17 cellular contexts compared by ENCODE assay signal in genomic region chr6:72760130-72760793, GRCh38.
DNase-seq lines count a peak whose midpoint lies in the region; ATAC-seq and TF ChIP-seq lines count a peak whose summit lies in the region.
"Had no signal": no experiment of that assay in that cellular context is flagged by ENCODE, and none has a peak within 500 bp of the region (broad histone marks: within the 10 kb centered on the region; RNA-seq: fewer than 3 reads in every experiment).

No MANE protein-coding gene starts in this region.

- DNase-seq in MCF 10A (ENCODE audit: unreplicated experiment) = no peak
- DNase-seq in mammary epithelial cell = no peak
- peak; percentile 61 for DNase-seq in astrocyte of the hippocampus (ENCODE audit: low read depth, low spot score)
- DNase-seq in left lobe of liver (ENCODE audit: low spot score) = no peak
- DNase-seq in thoracic aorta (ENCODE audit: low spot score) = no peak
- DNase-seq in AG08395 (ENCODE audit: low spot score) = no peak
- no peak for DNase-seq in effector memory CD8-positive, alpha-beta T cell
- DNase-seq: activated CD8-positive, alpha-beta memory T cell treated with anti-CD3 and anti-CD28 coated beads, Interleukin-2, amount 50 U/mL, for 4 hours; activated naive CD4-positive, alpha-beta T cell treated with anti-CD3 and anti-CD28 coated beads, Interleukin-2, amount 50 U/mL, for 16 hours; COR-L47; GDM1; hypothalamus; left colon; naive thymus-derived CD4-positive, alpha-beta T cell; NCI-H187 treated with DMSO at 0.1 percent for 48 hours; retina had no signal

- 44% methylated on average over 4 of the region's 4 CpGs for whole genome bisulfite sequencing in mammary epithelial cell (ENCODE audit: low coverage, missing lambda C conversion rate)

- H3K9me3 ChIP-seq in mammary epithelial cell (replicated peaks; ENCODE audit: insufficient read depth, low read length) = no peaks in the 10 kb centered on the region
- no peaks in the 10 kb centered on the region for H3K9me3 ChIP-seq in thoracic aorta

- BruUV-seq in MCF 10A (replicated peaks; lab: Mats Ljungman, UMichigan) (no TSS peak), mammary epithelial cell (replicated peaks; lab: Mats Ljungman, UMichigan) (no TSS peak)

- H3K4me3 Mint-ChIP-seq in MCF 10A (ENCODE audit: unreplicated experiment) = no peak overlapping the region
- no peak overlapping the region for H3K4me3 Mint-ChIP-seq in effector memory CD8-positive, alpha-beta T cell
- H3K4me3 Mint-ChIP-seq: naive thymus-derived CD4-positive, alpha-beta T cell had no signal

- dilution Hi-C loops in mammary epithelial cell (cut with HindIII; ENCODE audit: low sequenced_read_pairs) = no loop called here

- H3K9ac ChIP-seq in mammary epithelial cell (ENCODE audit: insufficient read depth, low read length) = no peak overlapping the region

- POLR2A ChIA-PET in MCF 10A (lab: Yijun Ruan, JAX) = interaction anchor here (0.6 to 1.6 kb wide), 3 partner anchors 10 to 15 kb away, joined by 3 to 5 read pairs (median 4); no protein-coding TSS in a partner anchor

- H3K36me3 Mint-ChIP-seq in MCF 10A (ENCODE audit: insufficient read depth, unreplicated experiment) = no peaks in the 10 kb centered on the region
- no peaks in the 10 kb centered on the region for H3K36me3 Mint-ChIP-seq in effector memory CD8-positive, alpha-beta T cell (ENCODE audit: insufficient read depth)

- H3K36me3 ChIP-seq in mammary epithelial cell (ENCODE audit: insufficient read depth, low read length) = no peaks in the 10 kb centered on the region
- H3K36me3 ChIP-seq in thoracic aorta = no peaks in the 10 kb centered on the region

- intact Hi-C loops in MCF 10A (cut with micrococcal nuclease) (no loop called here), mammary epithelial cell (cut with micrococcal nuclease) (no loop called here)

- H3K9me3 Mint-ChIP-seq in MCF 10A (ENCODE audit: unreplicated experiment) = no peaks in the 10 kb centered on the region
- no peaks in the 10 kb centered on the region for H3K9me3 Mint-ChIP-seq in effector memory CD8-positive, alpha-beta T cell
- H3K9me3 Mint-ChIP-seq: naive thymus-derived CD4-positive, alpha-beta T cell had no signal

- H3K4me1 ChIP-seq in mammary epithelial cell (ENCODE audit: insufficient read depth, low read length) = peaks cover 16% of the 10 kb centered on the region
- H3K4me1 ChIP-seq in thoracic aorta (ENCODE audit: control insufficient read depth in 1 of 2, low read depth in 2 of 2) = peaks cover 9 to 29% of the 10 kb centered on the region in 2 donors

- H3K27me3 ChIP-seq in mammary epithelial cell (ENCODE audit: insufficient read depth, low read length) (no peaks in the 10 kb centered on the region), thoracic aorta (replicated peaks; ENCODE audit: insufficient read depth) (no peaks in the 10 kb centered on the region)

- no peak overlapping the region for H3K4me2 ChIP-seq in mammary epithelial cell (ENCODE audit: insufficient read depth, low read depth, low read length)

- CTCF ChIA-PET in MCF 10A (lab: Yijun Ruan, JAX) = interaction anchor here (1.3 to 1.5 kb wide), 3 partner anchors 8 to 370 kb away, joined by 3 to 7 read pairs (median 5); no protein-coding TSS in a partner anchor
- CTCF ChIA-PET in mammary epithelial cell (lab: Charles Lee; ENCODE audit: low non-redundant PET) = no interaction called here

- peaks cover 29% of the 10 kb centered on the region for H3K79me2 ChIP-seq in mammary epithelial cell (ENCODE audit: insufficient read depth, low read length)

- H4K20me1 ChIP-seq in mammary epithelial cell (ENCODE audit: insufficient read depth, low read length) = no peaks in the 10 kb centered on the region

- no peak overlapping the region for H2AFZ ChIP-seq in mammary epithelial cell (ENCODE audit: low read depth, low read length)

- ATAC-seq in left lobe of liver (peak; percentile 94), thoracic aorta (ENCODE audit: insufficient number of reproducible peaks, low FRiP score, low read depth) (peak; percentile 41), GM21717 (IDR thresholded peaks at IDR 0.05; ENCODE audit: unreplicated experiment) (no peak)
- ATAC-seq in effector memory CD8-positive, alpha-beta T cell (replicated peaks) = no peak
- ATAC-seq: left colon; naive thymus-derived CD4-positive, alpha-beta T cell had no signal

- peaks cover 12% of the 10 kb centered on the region for H3K4me1 Mint-ChIP-seq in MCF 10A (ENCODE audit: insufficient read depth, unreplicated experiment)
- H3K4me1 Mint-ChIP-seq in effector memory CD8-positive, alpha-beta T cell (ENCODE audit: low read depth in 2 of 2) = peaks cover 0 to 3% of the 10 kb centered on the region in 2 donors

- in situ Hi-C loops in mammary epithelial cell (cut with MboI; ENCODE audit: low sequenced_read_pairs in 2 of 2) = no loop called here

- H3K27ac ChIP-seq in mammary epithelial cell (ENCODE audit: insufficient read depth, low read depth, low read length) (no peak overlapping the region), thoracic aorta (peak overlapping the region; percentile 13 to 28)

- peak overlapping the region; percentile 46 for H3K27ac Mint-ChIP-seq in MCF 10A (ENCODE audit: low read depth, unreplicated experiment)
- H3K27ac Mint-ChIP-seq in effector memory CD8-positive, alpha-beta T cell = no peak overlapping the region
- H3K27ac Mint-ChIP-seq: naive thymus-derived CD4-positive, alpha-beta T cell had no signal

- no peak for TF ChIP-seq CTCF in MCF 10A (IDR thresholded peaks at IDR 0.05; ENCODE audit: unreplicated experiment)
- no peak for TF ChIP-seq CTCF in mammary epithelial cell (conservative IDR thresholded peaks at IDR 0.05 in 1 of 2, IDR thresholded peaks at IDR 0.05 in 1 of 2; ENCODE audit: extremely low read depth in 1 of 2, insufficient read depth in 1 of 2, low read depth in 1 of 2, low read length in 2 of 2)
- no peak for TF ChIP-seq CTCF in thoracic aorta (IDR thresholded peaks at IDR 0.05)

- H3K4me3 ChIP-seq in mammary epithelial cell (replicated peaks in 1 of 3; ENCODE audit: insufficient read depth in 1 of 3, low read depth in 2 of 3, low read length in 3 of 3) (no peak overlapping the region), thoracic aorta (peak overlapping the region; percentile 62)

- H3K27me3 Mint-ChIP-seq in MCF 10A (ENCODE audit: insufficient read depth, unreplicated experiment) = no peaks in the 10 kb centered on the region
- no peaks in the 10 kb centered on the region for H3K27me3 Mint-ChIP-seq in effector memory CD8-positive, alpha-beta T cell
- H3K27me3 Mint-ChIP-seq: naive thymus-derived CD4-positive, alpha-beta T cell had no signal

Comparison
In these comparisons a context has a peak if more than half of its experiments do, and no peak if none do; other contexts are left out.
1. ATAC-seq: peak in left lobe of liver (single experiment) and thoracic aorta (single experiment); none in effector memory CD8-positive, alpha-beta T cell (single experiment) and GM21717 (single experiment).